24 cellular contexts compared by ENCODE assay signal in genomic region chr19:50000038-50000890, GRCh38. TPM values are rescaled to one million over a fixed set of nuclear protein-coding genes. Genes with fewer than 3 reads are reported as not detected.
DNase-seq lines count a peak whose midpoint lies in the region; ATAC-seq, FAIRE-seq and TF ChIP-seq lines count a peak whose summit lies in the region.
"Had no signal": no experiment of that assay in that cellular context is flagged by ENCODE, and none has a peak within 500 bp of the region (broad histone marks: within the 10 kb centered on the region; RNA-seq: fewer than 3 reads in every experiment).

No MANE protein-coding gene starts in this region.

- H3K9me3 Mint-ChIP-seq in activated CD4-positive, alpha-beta T cell treated with anti-CD3 and anti-CD28 coated beads, Interleukin-2, amount 10 ng/mL, durations not matched to agents 24 days and 14 days = no peaks in the 10 kb centered on the region
- H3K9me3 Mint-ChIP-seq: CD8-positive, alpha-beta memory T cell had no signal

- H3K4me2 ChIP-seq in K562 (ENCODE audit: insufficient read depth, low read length) (no peak overlapping the region), MM.1S (ENCODE audit: low read depth, low read length) (no peak overlapping the region)

- intact Hi-C loops in activated CD4-positive, alpha-beta T cell treated with anti-CD3 and anti-CD28 coated beads, Interleukin-2, amount 10 ng/mL, durations not matched to agents 24 days and 14 days (cut with micrococcal nuclease) = no loop called here
- intact Hi-C loops in Right ventricle myocardium inferior (cut with DNase I) = no loop called here
- intact Hi-C loops in left ventricle myocardium inferior (cut with micrococcal nuclease) = no loop called here
- intact Hi-C loops in K562 (cut with micrococcal nuclease) = no loop called here

- no peak for ATAC-seq in Right ventricle myocardium inferior
- no peak for ATAC-seq in K562
- no peak for ATAC-seq in GM18511 (IDR thresholded peaks at IDR 0.05; ENCODE audit: unreplicated experiment)

- peaks cover 65% of the 10 kb centered on the region for H3K36me3 Mint-ChIP-seq in activated CD4-positive, alpha-beta T cell treated with anti-CD3 and anti-CD28 coated beads, Interleukin-2, amount 10 ng/mL, durations not matched to agents 24 days and 14 days (ENCODE audit: low read depth)

- peaks cover 19% of the 10 kb centered on the region for H3K4me1 ChIP-seq in left ventricle myocardium inferior
- H3K4me1 ChIP-seq in K562 (replicated peaks in 1 of 2; ENCODE audit: control insufficient read depth in 2 of 2, insufficient read depth in 2 of 2, low read length in 2 of 2) = peaks cover 8 to 17% of the 10 kb centered on the region in 2 experiments
- peaks cover 18% of the 10 kb centered on the region for H3K4me1 ChIP-seq in MM.1S (ENCODE audit: low read length)

- no peaks in the 10 kb centered on the region; the same call in 2 of the 3 replicates for H3K79me2 ChIP-seq in K562 (ENCODE audit: control insufficient read depth, insufficient read depth, low read length)
- peaks cover 5% of the 10 kb centered on the region; the same call in 1 of the 2 replicates for H3K79me2 ChIP-seq in MM.1S (ENCODE audit: low read length)

- WGBS in K562 (ENCODE audit: insufficient coverage, low coverage, missing lambda C conversion rate) = 90% methylated on average over 20 of the region's 20 CpGs

- TF ChIP-seq CTCF in left ventricle myocardium inferior (IDR thresholded peaks at IDR 0.05; ENCODE audit: borderline replicate concordance) = no peak
- TF ChIP-seq CTCF in K562 (IDR thresholded peaks at IDR 0.05 in 2 of 3, conservative IDR thresholded peaks at IDR 0.05 in 1 of 3; ENCODE audit: insufficient read depth in 2 of 3, low read depth in 1 of 3, low read length in 3 of 3) = no peak
- no peak for TF ChIP-seq CTCF in MM.1S (IDR thresholded peaks at IDR 0.05; ENCODE audit: low read length)

- H3K4me3 ChIP-seq in left ventricle myocardium inferior = no peak overlapping the region
- H3K4me3 ChIP-seq in K562 = no peak overlapping the region
- H3K4me3 ChIP-seq in MM.1S (ENCODE audit: low read length) = no peak overlapping the region
- H3K4me3 ChIP-seq: SJSA1 had no signal

- H2AFZ ChIP-seq in K562 (ENCODE audit: low read depth, low read length) = no peak overlapping the region
- H2AFZ ChIP-seq in MM.1S (ENCODE audit: low read length) = no peak overlapping the region

- TF ChIP-seq RAD21 in K562 (CRISPR knock-in tag; conservative IDR thresholded peaks at IDR 0.05 in 1 of 2, IDR thresholded peaks at IDR 0.05 in 1 of 2) = no peak

- no peaks in the 10 kb centered on the region for H3K9me2 ChIP-seq in MM.1S (replicated peaks; ENCODE audit: insufficient read depth, low read length)

- H3F3A ChIP-seq in MM.1S (ENCODE audit: insufficient read depth, low read length) = no peaks in the 10 kb centered on the region

- no peak for TF ChIP-seq POLR2A in K562 (conservative IDR thresholded peaks at IDR 0.05)

- no peak overlapping the region for H3K4me3 Mint-ChIP-seq in activated CD4-positive, alpha-beta T cell treated with anti-CD3 and anti-CD28 coated beads, Interleukin-2, amount 10 ng/mL, durations not matched to agents 24 days and 14 days
- H3K4me3 Mint-ChIP-seq: CD8-positive, alpha-beta memory T cell had no signal

- POLR2A ChIA-PET in K562 (lab: Yijun Ruan, JAX) = no interaction called here

- H3K36me3 ChIP-seq in left ventricle myocardium inferior = peaks cover 95% of the 10 kb centered on the region
- H3K36me3 ChIP-seq in K562 (ENCODE audit: control insufficient read depth, insufficient read depth, low read length) = peaks cover 73% of the 10 kb centered on the region; the same call in 2 of the 3 replicates
- H3K36me3 ChIP-seq in MM.1S (replicated peaks; ENCODE audit: insufficient read depth, low read length) = no peaks in the 10 kb centered on the region

- H4K20me1 ChIP-seq in K562 (replicated peaks; ENCODE audit: control insufficient read depth, insufficient read depth, low read length) = no peaks in the 10 kb centered on the region
- H4K20me1 ChIP-seq in MM.1S (ENCODE audit: insufficient read depth, low read length) = no peaks in the 10 kb centered on the region

- H3K27me3 ChIP-seq in left ventricle myocardium inferior (ENCODE audit: low read depth) (no peaks in the 10 kb centered on the region), K562 (ENCODE audit: control insufficient read depth in 2 of 2, insufficient read depth in 2 of 2, low read length in 2 of 2) (no peaks in the 10 kb centered on the region), MM.1S (replicated peaks; ENCODE audit: insufficient read depth, low read length) (no peaks in the 10 kb centered on the region)
- H3K27me3 ChIP-seq: SJSA1 had no signal

- no peak for FAIRE-seq in K562 (lab: Jason Lieb, UNC)
- FAIRE-seq: A204.1, GM19239, RCC 7860 had no signal

- CTCF ChIA-PET in K562 (lab: Yijun Ruan, JAX; ENCODE audit: low intra/inter-chr PET ratio) = no interaction called here

- DNase-seq in activated CD4-positive, alpha-beta T cell treated with anti-CD3 and anti-CD28 coated beads, Interleukin-2, amount 10 ng/mL, durations not matched to agents 24 days and 14 days = no peak
- no peak for DNase-seq in activated CD4-positive, alpha-beta T cell treated with anti-CD3 and anti-CD28 coated beads, Interleukin-2, amount 50 U/mL, for 4 hours
- peak; percentile 66 for DNase-seq in Right ventricle myocardium inferior (ENCODE audit: missing footprints)
- DNase-seq in left ventricle myocardium inferior = no peak
- DNase-seq in K562 (ENCODE audit: extremely low read depth in 1 of 4, low spot score in 3 of 4) = no peak
- no peak for DNase-seq in MM.1S
- DNase-seq: Calu3; CD8-positive, alpha-beta memory T cell; DMS153; GDM1; GOT3; HCEC 1CT; KG1; NCI-H2171; NCI-H524 treated with DMSO at 0.1 percent for 48 hours; NCI-H82; OCI-M1 had no signal

- H3K27ac Mint-ChIP-seq in activated CD4-positive, alpha-beta T cell treated with anti-CD3 and anti-CD28 coated beads, Interleukin-2, amount 10 ng/mL, durations not matched to agents 24 days and 14 days = peak overlapping the region; percentile 12

- no peaks in the 10 kb centered on the region for H3K27me3 Mint-ChIP-seq in activated CD4-positive, alpha-beta T cell treated with anti-CD3 and anti-CD28 coated beads, Interleukin-2, amount 10 ng/mL, durations not matched to agents 24 days and 14 days
- H3K27me3 Mint-ChIP-seq: CD8-positive, alpha-beta memory T cell had no signal

- in situ Hi-C loops in K562 (cut with MboI) = no loop called here

- peaks cover 9% of the 10 kb centered on the region for H3K9me1 ChIP-seq in K562 (ENCODE audit: control insufficient read depth, insufficient read depth, low read length)

- TF ChIP-seq EP300 in K562 (IDR thresholded peaks at IDR 0.05; ENCODE audit: low read length) = no peak

- no TSS peak for BruUV-seq in K562 (replicated peaks; lab: Mats Ljungman, UMichigan)

- no peaks in the 10 kb centered on the region for H3K9me3 ChIP-seq in left ventricle myocardium inferior (replicated peaks)
- no peaks in the 10 kb centered on the region for H3K9me3 ChIP-seq in K562 (replicated peaks; ENCODE audit: control insufficient read depth, insufficient read depth, low read depth, low read length)
- no peaks in the 10 kb centered on the region for H3K9me3 ChIP-seq in MM.1S (replicated peaks; ENCODE audit: insufficient read depth, low read length)
- H3K9me3 ChIP-seq: SJSA1 had no signal

- peaks cover 32% of the 10 kb centered on the region for H3K4me1 Mint-ChIP-seq in activated CD4-positive, alpha-beta T cell treated with anti-CD3 and anti-CD28 coated beads, Interleukin-2, amount 10 ng/mL, durations not matched to agents 24 days and 14 days

- no peak overlapping the region for H3K9ac ChIP-seq in K562 (ENCODE audit: insufficient read depth in 1 of 2, low read depth in 2 of 2, low read length in 2 of 2)
- H3K9ac ChIP-seq in MM.1S (ENCODE audit: low read length) = no peak overlapping the region

- H3K27ac ChIP-seq in left ventricle myocardium inferior (replicated peaks) (no peak overlapping the region), K562 (ENCODE audit: extremely low read depth, low read depth, low read length) (no peak overlapping the region), MM.1S (ENCODE audit: low read length) (no peak overlapping the region)
- H3K27ac ChIP-seq: C4-2B, SJSA1 had no signal

RNA-seq across cellular contexts. Expression of gene VRK3, which starts 24.9 kb away (rescaled TPM):
- 66.1 and 70.0 TPM in 2 replicates for total RNA-seq in activated CD4-positive, alpha-beta T cell treated with anti-CD3 and anti-CD28 coated beads, Interleukin-2, amount 10 ng/mL, durations not matched to agents 24 days and 14 days
- total RNA-seq in Right ventricle myocardium inferior (22.9 TPM), left ventricle myocardium inferior (22.6 TPM), K562 (2014; rRNA removed) (32.7 and 34.8 TPM in 2 replicates), K562 (2014; rRNA removed; fragmentation: Illumina TruSeq; extraction: Trizol) (43.3 and 49.8 TPM in 2 replicates), K562 (2015; rRNA removed; fragmentation: Illumina TruSeq; extraction: Trizol) (42.9 TPM in 2 replicates), K562 (2021) (49.7 and 54.4 TPM in 2 replicates)
- 91.2 and 165 TPM in 2 replicates for total RNA-seq in K562 (2011; cell fraction: chromatin; rRNA removed; ENCODE audit: low replicate concordance)
- 66.3 and 85.0 TPM in 2 replicates for total RNA-seq in K562 (2011; cell fraction: nucleolus; rRNA removed)
- total RNA-seq in K562 (2011; cell fraction: nucleoplasm; rRNA removed) = 86.5 and 113 TPM in 2 replicates
- polyA plus RNA-seq in K562 (2011; rRNA removed) (42.8 and 45.3 TPM in 2 replicates), K562 (2014; fragmentation: Illumina TruSeq; extraction: Trizol) (79.4 and 94.3 TPM in 2 replicates), K562 (2014; fragmentation: Nextera tagmentation; extraction: Ambion mirVana) (10 to 100 TPM; 33.3 to 55.9 TPM), K562 (2014; rRNA removed) (25.6 and 35.9 TPM in 2 replicates)
- 34.7 and 47.2 TPM in 2 replicates for polyA plus RNA-seq in K562 (2011; cell fraction: cytosol; rRNA removed)
- polyA plus RNA-seq in K562 (2011; cell fraction: nucleus; rRNA removed) = 43.9 and 50.7 TPM in 2 replicates
- polyA plus RNA-seq in K562 (2012) = 57.4 and 62.2 TPM in 2 replicates
- 23.6 and 24.3 TPM in 2 replicates for polyA minus RNA-seq in K562 (2011; rRNA and poly(A)+ RNA removed)
- polyA minus RNA-seq in K562 (2011; cell fraction: cytosol; rRNA and poly(A)+ RNA removed) = 15.4 and 22.8 TPM in 2 replicates
- 21.0 and 35.8 TPM in 2 replicates for polyA minus RNA-seq in K562 (2011; cell fraction: nucleus; rRNA and poly(A)+ RNA removed)

RNA-seq across cellular contexts. Expression of gene ZNF473, which starts 25.5 kb away (rescaled TPM):
- 13.1 and 14.2 TPM in 2 replicates for total RNA-seq in activated CD4-positive, alpha-beta T cell treated with anti-CD3 and anti-CD28 coated beads, Interleukin-2, amount 10 ng/mL, durations not matched to agents 24 days and 14 days
- total RNA-seq in Right ventricle myocardium inferior = 3.2 TPM
- 2.4 TPM for total RNA-seq in left ventricle myocardium inferior
- total RNA-seq in K562 (2011; cell fraction: chromatin; rRNA removed; ENCODE audit: low replicate concordance) = 62.3 and 79.4 TPM in 2 replicates
- 43.7 and 50.0 TPM in 2 replicates for total RNA-seq in K562 (2011; cell fraction: nucleolus; rRNA removed)
- total RNA-seq in K562 (2011; cell fraction: nucleoplasm; rRNA removed) = 58.1 and 66.7 TPM in 2 replicates
- 24.0 and 27.6 TPM in 2 replicates for total RNA-seq in K562 (2014; rRNA removed)
- total RNA-seq in K562 (2014; rRNA removed; fragmentation: Illumina TruSeq; extraction: Trizol) = 31.0 and 31.6 TPM in 2 replicates
- total RNA-seq in K562 (2015; rRNA removed; fragmentation: Illumina TruSeq; extraction: Trizol) = 30.8 and 32.0 TPM in 2 replicates
- total RNA-seq in K562 (2021) = 28.5 and 33.9 TPM in 2 replicates
- polyA plus RNA-seq in K562 (2011; rRNA removed) = 20.8 and 27.9 TPM in 2 replicates
- 13.4 TPM in 2 replicates for polyA plus RNA-seq in K562 (2011; cell fraction: cytosol; rRNA removed)
- 34.3 and 42.1 TPM in 2 replicates for polyA plus RNA-seq in K562 (2011; cell fraction: nucleus; rRNA removed)
- polyA plus RNA-seq in K562 (2012) = 15.3 and 16.4 TPM in 2 replicates
- polyA plus RNA-seq in K562 (2014; fragmentation: Illumina TruSeq; extraction: Trizol) = 26.1 and 30.0 TPM in 2 replicates
- 10 to 100 TPM in 1 of 2 experiments, 1 to 10 TPM in 1; 8.2 to 34.0 TPM for polyA plus RNA-seq in K562 (2014; fragmentation: Nextera tagmentation; extraction: Ambion mirVana)
- 19.2 and 19.7 TPM in 2 replicates for polyA plus RNA-seq in K562 (2014; rRNA removed)
- polyA minus RNA-seq in K562 (2011; rRNA and poly(A)+ RNA removed) = 39.3 and 45.2 TPM in 2 replicates
- polyA minus RNA-seq in K562 (2011; cell fraction: cytosol; rRNA and poly(A)+ RNA removed) = 11.9 and 21.9 TPM in 2 replicates
- polyA minus RNA-seq in K562 (2011; cell fraction: nucleus; rRNA and poly(A)+ RNA removed) = 21.1 and 29.0 TPM in 2 replicates

RNA-seq across cellular contexts. Expression of gene SIGLEC11, which starts 39.3 kb away (rescaled TPM):
- total RNA-seq in activated CD4-positive, alpha-beta T cell treated with anti-CD3 and anti-CD28 coated beads, Interleukin-2, amount 10 ng/mL, durations not matched to agents 24 days and 14 days = not detected in 2 replicates
- 0.60 TPM for total RNA-seq in Right ventricle myocardium inferior
- 0.55 TPM for total RNA-seq in left ventricle myocardium inferior
- not detected in 2 replicates for total RNA-seq in K562 (2011; cell fraction: chromatin; rRNA removed; ENCODE audit: low replicate concordance)
- total RNA-seq in K562 (2011; cell fraction: nucleolus; rRNA removed) = not detected in 2 replicates
- total RNA-seq in K562 (2011; cell fraction: nucleoplasm; rRNA removed) = not detected in 2 replicates
- not detected in 2 replicates for total RNA-seq in K562 (2014; rRNA removed)
- total RNA-seq in K562 (2014; rRNA removed; fragmentation: Illumina TruSeq; extraction: Trizol) = not detected in 2 replicates
- total RNA-seq in K562 (2015; rRNA removed; fragmentation: Illumina TruSeq; extraction: Trizol) = not detected in 2 replicates
- total RNA-seq in K562 (2021) = not detected in 2 replicates
- not detected in 2 replicates for polyA plus RNA-seq in K562 (2011; rRNA removed)
- polyA plus RNA-seq in K562 (2011; cell fraction: cytosol; rRNA removed) = not detected in 2 replicates
- 0.04 TPM in 1 of 2 replicates, not detected in the other for polyA plus RNA-seq in K562 (2011; cell fraction: nucleus; rRNA removed)
- polyA plus RNA-seq in K562 (2012) = not detected in 2 replicates
- not detected in 2 replicates for polyA plus RNA-seq in K562 (2014; fragmentation: Illumina TruSeq; extraction: Trizol)
- polyA plus RNA-seq in K562 (2014; fragmentation: Nextera tagmentation; extraction: Ambion mirVana) = not detected
- polyA plus RNA-seq in K562 (2014; rRNA removed) = not detected in 2 replicates
- not detected in 2 replicates for polyA minus RNA-seq in K562 (2011; rRNA and poly(A)+ RNA removed)
- polyA minus RNA-seq in K562 (2011; cell fraction: cytosol; rRNA and poly(A)+ RNA removed) = not detected in 2 replicates
- polyA minus RNA-seq in K562 (2011; cell fraction: nucleus; rRNA and poly(A)+ RNA removed) = not detected in 2 replicates
- total RNA-seq: Calu3; CD8-positive, alpha-beta memory T cell; Daoy; SJSA1 had no signal
- polyA plus RNA-seq: CD8-positive, alpha-beta memory T cell had no signal
